Comparison of ENCODE assay signal across 13 cellular contexts in the genomic region with DNA sequence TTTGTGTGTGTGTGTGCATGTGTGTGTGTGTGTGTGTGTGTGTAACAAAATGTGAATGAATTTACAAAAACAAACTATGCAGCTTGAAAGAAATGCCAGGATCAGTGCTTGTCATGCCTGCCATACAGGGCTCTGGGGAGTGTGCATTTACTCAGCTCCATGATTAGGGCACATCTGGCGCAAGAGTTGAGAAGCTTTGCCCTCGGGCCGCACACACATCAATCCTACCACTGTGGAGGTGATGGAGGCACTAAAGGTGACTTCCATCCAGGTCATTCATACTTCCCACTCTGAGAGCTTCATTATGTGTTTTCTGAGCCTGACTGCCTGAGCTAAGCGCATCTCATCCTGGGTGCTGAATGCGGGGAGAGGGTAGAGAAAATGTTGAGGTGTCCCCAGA. TPM values are rescaled to one million over a fixed set of nuclear protein-coding genes. Genes with fewer than 3 reads are reported as not detected.
DNase-seq lines count a peak whose midpoint lies in the region; ATAC-seq and TF ChIP-seq lines count a peak whose summit lies in the region.
"Had no signal": no experiment of that assay in that cellular context is flagged by ENCODE, and none has a peak within 500 bp of the region (broad histone marks: within the 10 kb centered on the region; RNA-seq: fewer than 3 reads in every experiment).

No MANE protein-coding gene starts in this region.

- no peak overlapping the region for H2BK120ac ChIP-seq in trophoblast cell (ENCODE audit: insufficient read depth, low read length, poor library complexity)

- no peak overlapping the region for H3K14ac ChIP-seq in trophoblast cell (ENCODE audit: low read length)

- no peak overlapping the region for H4K12ac ChIP-seq in trophoblast cell (ENCODE audit: low read depth, low read length)

- peak overlapping the region; percentile 88 for H3K27ac Mint-ChIP-seq in activated CD4-positive, alpha-beta T cell treated with anti-CD3 and anti-CD28 coated beads for 36 hours
- H3K27ac Mint-ChIP-seq in central memory CD8-positive, alpha-beta T cell (ENCODE audit: low read depth), result peak overlapping the region; percentile 87

- no peak overlapping the region for H2AFZ ChIP-seq in trophoblast cell (ENCODE audit: insufficient read depth, low read length, poor library complexity)

- no peak overlapping the region for H2AK5ac ChIP-seq in trophoblast cell (ENCODE audit: low read length)

- no peak for TF ChIP-seq CTCF in thyroid gland (IDR thresholded peaks at IDR 0.05)

- H3K4me1 Mint-ChIP-seq in activated CD4-positive, alpha-beta T cell treated with anti-CD3 and anti-CD28 coated beads for 36 hours, result peaks cover 61% of the 10 kb centered on the region
- H3K4me1 Mint-ChIP-seq in central memory CD8-positive, alpha-beta T cell, result peaks cover 37% of the 10 kb centered on the region

- POLR2A ChIA-PET in activated CD4-positive, alpha-beta T cell treated with anti-CD3 and anti-CD28 coated beads for 36 hours (lab: Charles Lee), result interaction anchor here (0.7 kb wide), 1 partner anchor 92 kb away, joined by 3 read pairs; no protein-coding TSS in a partner anchor

- no peak overlapping the region for H4K8ac ChIP-seq in trophoblast cell (ENCODE audit: low read depth, low read length)

- peaks cover 6% of the 10 kb centered on the region for H3K79me1 ChIP-seq in trophoblast cell (ENCODE audit: low read length)

- no peak for DNase-seq in activated CD4-positive, alpha-beta T cell treated with anti-CD3 and anti-CD28 coated beads for 36 hours
- no peak for DNase-seq in activated CD4-positive, alpha-beta T cell treated with anti-CD3 and anti-CD28 coated beads for 48 hours
- DNase-seq in NCI-H69 (lab: John Stamatoyannopoulos, UW), result peak; percentile 8
- DNase-seq in central memory CD8-positive, alpha-beta T cell (ENCODE audit: low spot score in 2 of 2), result no peak
- DNase-seq in trophoblast cell, result peak; percentile 74 to 80
- DNase-seq in activated CD4-positive, CD25-positive, alpha-beta regulatory T cell (lab: John Stamatoyannopoulos, UW), result no peak
- DNase-seq in thyroid gland, result no peak
- DNase-seq: H7, NCI-H187 treated with DMSO at 0.1 percent for 48 hours, NCI-H748 treated with DMSO at 0.1 percent for 48 hours, SHP77 treated with DMSO at 0.1 percent for 48 hours had no signal

- H3K4ac ChIP-seq in trophoblast cell (ENCODE audit: low read depth, low read length), result no peak overlapping the region

- peaks cover 19% of the 10 kb centered on the region for H3K9me3 Mint-ChIP-seq in activated CD4-positive, alpha-beta T cell treated with anti-CD3 and anti-CD28 coated beads for 36 hours (ENCODE audit: low read depth)
- H3K9me3 Mint-ChIP-seq in central memory CD8-positive, alpha-beta T cell, result peaks cover 5% of the 10 kb centered on the region

- ATAC-seq in activated CD4-positive, alpha-beta T cell treated with anti-CD3 and anti-CD28 coated beads for 36 hours, result no peak
- no peak for ATAC-seq in central memory CD8-positive, alpha-beta T cell (replicated peaks; ENCODE audit: extremely low read depth, poor library complexity, severe bottlenecking)
- no peak for ATAC-seq in GM18502 (IDR thresholded peaks at IDR 0.05; ENCODE audit: poor library complexity, unreplicated experiment)

- H3K27me3 Mint-ChIP-seq in activated CD4-positive, alpha-beta T cell treated with anti-CD3 and anti-CD28 coated beads for 36 hours, result no peaks in the 10 kb centered on the region
- H3K27me3 Mint-ChIP-seq in central memory CD8-positive, alpha-beta T cell, result no peaks in the 10 kb centered on the region

- no peak overlapping the region for H3K18ac ChIP-seq in trophoblast cell (ENCODE audit: low read length)

- no peaks in the 10 kb centered on the region for H3K27me3 ChIP-seq in trophoblast cell (ENCODE audit: insufficient read depth, low read length)
- H3K27me3 ChIP-seq in thyroid gland, result no peaks in the 10 kb centered on the region

- H3K36me3 Mint-ChIP-seq in activated CD4-positive, alpha-beta T cell treated with anti-CD3 and anti-CD28 coated beads for 36 hours (ENCODE audit: low read depth), result peaks cover 39% of the 10 kb centered on the region
- peaks cover 14% of the 10 kb centered on the region for H3K36me3 Mint-ChIP-seq in central memory CD8-positive, alpha-beta T cell (ENCODE audit: insufficient read depth)

- intact Hi-C loops in activated CD4-positive, alpha-beta T cell treated with anti-CD3 and anti-CD28 coated beads for 36 hours (cut with DNase I, micrococcal nuclease), result loop anchor here (1.0 to 5.0 kb wide), 3 partner anchors 51 to 90 kb away; no protein-coding TSS in a partner anchor
- intact Hi-C loops in thyroid gland (cut with DNase I), result no loop called here

- H3K9ac ChIP-seq in trophoblast cell (ENCODE audit: low read length), result no peak overlapping the region

- H3K4me1 ChIP-seq in trophoblast cell (ENCODE audit: control insufficient read depth in 1 of 2, insufficient read depth in 2 of 2, low read length in 2 of 2), result peaks cover 0 to 13% of the 10 kb centered on the region in 2 experiments
- peaks cover 3 to 13% of the 10 kb centered on the region in 2 donors for H3K4me1 ChIP-seq in thyroid gland

- H3K36me3 ChIP-seq in trophoblast cell (ENCODE audit: control insufficient read depth in 1 of 2, insufficient read depth in 2 of 2, low read length in 2 of 2) (no peaks in the 10 kb centered on the region), thyroid gland (no peaks in the 10 kb centered on the region)

- no peak overlapping the region for H4K91ac ChIP-seq in trophoblast cell (ENCODE audit: low read depth, low read length)

- no CpG with 5 or more reads among the region's 5 CpGs for WGBS in trophoblast cell (ENCODE audit: extremely low coverage, insufficient coverage, insufficient read length)
- WGBS in thyroid gland, 2 donors, result 93 to 94% methylated on average over 5 of the region's 5 CpGs

- H2BK12ac ChIP-seq in trophoblast cell (ENCODE audit: low read length), result peak overlapping the region; percentile 61

- no peak overlapping the region for H3K27ac ChIP-seq in trophoblast cell (ENCODE audit: low read depth, low read length)
- no peak overlapping the region for H3K27ac ChIP-seq in thyroid gland

- H3K9me3 ChIP-seq in trophoblast cell (ENCODE audit: insufficient read depth, low read depth, low read length) (no peaks in the 10 kb centered on the region), thyroid gland (no peaks in the 10 kb centered on the region)

- H3K79me2 ChIP-seq in trophoblast cell (ENCODE audit: control insufficient read depth, insufficient read depth, low read length, poor library complexity), result no peaks in the 10 kb centered on the region

- H3K4me3 Mint-ChIP-seq in activated CD4-positive, alpha-beta T cell treated with anti-CD3 and anti-CD28 coated beads for 36 hours, result peak overlapping the region; percentile 59
- peak overlapping the region; percentile 59 for H3K4me3 Mint-ChIP-seq in central memory CD8-positive, alpha-beta T cell
- H3K4me3 Mint-ChIP-seq: neural crest cell had no signal

- CTCF ChIA-PET in activated CD4-positive, alpha-beta T cell treated with anti-CD3 and anti-CD28 coated beads for 36 hours (lab: Charles Lee), result interaction anchor here (0.7 to 7.0 kb wide), 19 partner anchors 15 to 346 kb away, joined by 3 to 70 read pairs (median 5); a partner anchor contains a TSS

- no peak overlapping the region for H2BK5ac ChIP-seq in trophoblast cell (ENCODE audit: low read depth, low read length, poor library complexity)

- H3K4me3 ChIP-seq in trophoblast cell (ENCODE audit: low read depth, low read length) (no peak overlapping the region), thyroid gland (replicated peaks in 1 of 3) (no peak overlapping the region)

- no peak for TF ChIP-seq POLR2A in thyroid gland (IDR thresholded peaks at IDR 0.05)

- no peak overlapping the region for H3K23ac ChIP-seq in trophoblast cell (ENCODE audit: low read length)

- no peak overlapping the region for H3K4me2 ChIP-seq in trophoblast cell (ENCODE audit: low read length)

RNA-seq across cellular contexts. Expression of a gene that starts 7.3 kb away (rescaled TPM):
- total RNA-seq in activated CD4-positive, alpha-beta T cell treated with anti-CD3 and anti-CD28 coated beads for 36 hours, result 1 to 10 TPM; 6.5 to 7.4 TPM
- polyA plus RNA-seq in trophoblast cell (2013), result 2.8 and 3.5 TPM in 2 replicates
- total RNA-seq in thyroid gland, result 1 to 10 TPM; 2.1 to 4.7 (median 2.5) TPM

Comparison
In these comparisons a context has a peak if more than half of its experiments do, and no peak if none do; other contexts are left out.
1. DNase-seq: peak in NCI-H69 (single experiment) and trophoblast cell (2 of 2); none in activated CD4-positive, alpha-beta T cell treated with anti-CD3 and anti-CD28 coated beads for 36 hours (single experiment), activated CD4-positive, alpha-beta T cell treated with anti-CD3 and anti-CD28 coated beads for 48 hours (single experiment), central memory CD8-positive, alpha-beta T cell (0 of 2), activated CD4-positive, CD25-positive, alpha-beta regulatory T cell (0 of 4) and thyroid gland (0 of 2).